14 cellular contexts compared by ENCODE assay signal in the genomic region with DNA sequence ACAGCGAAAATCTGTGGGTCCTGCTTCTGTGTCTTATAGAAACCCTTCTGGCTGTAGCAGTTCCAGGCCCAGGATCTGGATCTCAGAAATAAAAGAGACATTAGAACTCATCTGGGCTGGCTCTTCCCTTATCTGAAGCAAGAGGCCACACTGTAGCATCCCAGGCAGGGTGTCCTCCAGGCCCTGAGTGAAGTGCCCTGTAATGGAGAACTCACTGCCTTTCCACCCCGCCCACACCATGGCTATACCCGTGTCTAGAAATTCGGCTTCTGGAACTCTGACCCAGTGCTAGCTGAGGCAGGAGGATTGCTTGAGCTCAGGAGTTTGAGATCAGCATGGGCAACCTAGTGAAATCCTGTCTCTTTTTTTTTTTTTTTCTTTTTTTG. TPM values are rescaled to one million over a fixed set of nuclear protein-coding genes. Genes with fewer than 3 reads are reported as not detected.
DNase-seq lines count a peak whose midpoint lies in the region; ATAC-seq and TF ChIP-seq lines count a peak whose summit lies in the region.
"Had no signal": no experiment of that assay in that cellular context is flagged by ENCODE, and none has a peak within 500 bp of the region (broad histone marks: within the 10 kb centered on the region; RNA-seq: fewer than 3 reads in every experiment).

No MANE protein-coding gene starts in this region.

- H3K4me1 Mint-ChIP-seq in nephron progenitor cell (peaks cover 64% of the 10 kb centered on the region), progenitor cell of endocrine pancreas (ENCODE audit: low read depth) (peaks cover 7% of the 10 kb centered on the region)

- ATAC-seq in PC-3 (no peak), GM18517 (IDR thresholded peaks at IDR 0.05; ENCODE audit: unreplicated experiment) (no peak), GM19023 (IDR thresholded peaks at IDR 0.05; ENCODE audit: unreplicated experiment) (no peak)
- ATAC-seq: body of pancreas had no signal

- H3K9ac ChIP-seq in PC-3 (ENCODE audit: low read length): peak overlapping the region; percentile 21

- no peak for DNase-seq in PC-3
- no peak for DNase-seq in coronary artery (ENCODE audit: low spot score)
- DNase-seq in nephron progenitor cell: no peak
- no peak for DNase-seq in progenitor cell of endocrine pancreas (ENCODE audit: low spot score, unreplicated experiment)
- DNase-seq in activated CD4-positive, alpha-beta T cell treated with anti-CD3 and anti-CD28 coated beads for 1 hour: no peak
- DNase-seq: activated CD4-positive, alpha-beta T cell treated with anti-CD3 and anti-CD28 coated beads, Interleukin-2, amount 50 U/mL, for 4 hours; body of pancreas; NCI-H187; RPMI8226; stimulated activated CD4-positive, alpha-beta T cell treated with anti-CD3 and anti-CD28 coated beads, Interleukin-12 subunit alpha, Interleukin-12 subunit beta, amount 100 ng/mL, for 4 hours had no signal

- no peaks in the 10 kb centered on the region for H3K79me2 ChIP-seq in PC-3 (ENCODE audit: low read length)

- H3K36me3 Mint-ChIP-seq in nephron progenitor cell (ENCODE audit: low read depth): no peaks in the 10 kb centered on the region
- H3K36me3 Mint-ChIP-seq in progenitor cell of endocrine pancreas (ENCODE audit: insufficient read depth): no peaks in the 10 kb centered on the region

- H3K4me3 Mint-ChIP-seq in nephron progenitor cell (no peak overlapping the region), progenitor cell of endocrine pancreas (ENCODE audit: low read depth) (no peak overlapping the region)

- H3K27me3 ChIP-seq in PC-3 (ENCODE audit: low read length): no peaks in the 10 kb centered on the region
- H3K27me3 ChIP-seq: body of pancreas had no signal

- H3K9me3 Mint-ChIP-seq in nephron progenitor cell: no peaks in the 10 kb centered on the region
- H3K9me3 Mint-ChIP-seq in progenitor cell of endocrine pancreas (ENCODE audit: low read depth): no peaks in the 10 kb centered on the region
- H3K9me3 Mint-ChIP-seq: activated T-helper 2 cell treated with anti-CD3 and anti-CD28 coated beads, Interferon-gamma antibody, Interleukin-2, Interleukin-4, amounts not matched to agents 10 μg/mL and 5 μg/mL and 100 μg/mL, durations not matched to agents 14 hours and 24 hours and 36 hours had no signal

- no peak overlapping the region for H3K4me2 ChIP-seq in PC-3 (ENCODE audit: low read length)

- no peaks in the 10 kb centered on the region for H3F3A ChIP-seq in PC-3 (ENCODE audit: low read length, unreplicated experiment)

- TF ChIP-seq CTCF in PC-3 (conservative IDR thresholded peaks at IDR 0.05; ENCODE audit: low read depth, low read length): no peak
- TF ChIP-seq CTCF in coronary artery (IDR thresholded peaks at IDR 0.05): no peak
- TF ChIP-seq CTCF in nephron progenitor cell (IDR thresholded peaks at IDR 0.05): no peak
- TF ChIP-seq CTCF in progenitor cell of endocrine pancreas (IDR thresholded peaks at IDR 0.05; ENCODE audit: unreplicated experiment): no peak

- H2AFZ ChIP-seq in PC-3 (ENCODE audit: low read length): peak overlapping the region; percentile 62

- H3K4me1 ChIP-seq in PC-3 (ENCODE audit: insufficient read depth, low read length): peaks cover 38% of the 10 kb centered on the region

- no peak overlapping the region for H3K4me3 ChIP-seq in PC-3 (ENCODE audit: low read length)
- H3K4me3 ChIP-seq in coronary artery: no peak overlapping the region
- H3K4me3 ChIP-seq: body of pancreas had no signal

- H3K9me3 ChIP-seq in PC-3 (ENCODE audit: low read length): no peaks in the 10 kb centered on the region
- H3K9me3 ChIP-seq: body of pancreas had no signal

- no TSS peak for BruUV-seq in PC-3 (replicated peaks; lab: Mats Ljungman, UMichigan)

- intact Hi-C loops in PC-3 (cut with micrococcal nuclease): no loop called here

- no peaks in the 10 kb centered on the region for H3K9me2 ChIP-seq in PC-3 (replicated peaks; ENCODE audit: low read length)

- H3K27me3 Mint-ChIP-seq in nephron progenitor cell (ENCODE audit: low read depth, poor library complexity) (peaks cover 7% of the 10 kb centered on the region), progenitor cell of endocrine pancreas (peaks cover 39% of the 10 kb centered on the region)

- peak overlapping the region; percentile 96 for H3K27ac Mint-ChIP-seq in nephron progenitor cell
- no peak overlapping the region for H3K27ac Mint-ChIP-seq in progenitor cell of endocrine pancreas
- H3K27ac Mint-ChIP-seq: activated T-helper 2 cell treated with anti-CD3 and anti-CD28 coated beads, Interferon-gamma antibody, Interleukin-2, Interleukin-4, amounts not matched to agents 10 μg/mL and 5 μg/mL and 100 μg/mL, durations not matched to agents 14 hours and 24 hours and 36 hours had no signal

- POLR2A ChIA-PET in PC-3 (lab: Charles Lee; ENCODE audit: unreplicated experiment): no interaction called here

- H3K36me3 ChIP-seq in PC-3 (ENCODE audit: low read depth, low read length): no peaks in the 10 kb centered on the region

- H3K27ac ChIP-seq in PC-3 (ENCODE audit: low read length) (peak overlapping the region; percentile 75), coronary artery (peak overlapping the region; percentile 77 to 95), temporal lobe (ENCODE audit: low read depth, low read length) (peak overlapping the region; percentile 95)

- no peaks in the 10 kb centered on the region for H4K20me1 ChIP-seq in PC-3 (ENCODE audit: low read length)

- CTCF ChIA-PET in PC-3 (lab: Charles Lee): no interaction called here

RNA-seq across cellular contexts. Expression of gene PLEKHG3, which starts 23.6 kb away (rescaled TPM):
- total RNA-seq in PC-3 (2014; rRNA removed): 49.6 and 64.0 TPM in 2 replicates
- 7.1 TPM for total RNA-seq in temporal lobe
- total RNA-seq in progenitor cell of endocrine pancreas: 76.0 and 81.0 TPM in 2 replicates
